Comparison of ENCODE assay signal across 13 cellular contexts in genomic region chr1:51019811-51020210, GRCh38.
"Had no signal": no experiment of that assay in that cellular context is flagged by ENCODE, and none has a peak within 500 bp of the region (broad histone marks: within the 10 kb centered on the region; RNA-seq: fewer than 3 reads in every experiment).

No MANE protein-coding gene starts in this region.

- H3K9me3 Mint-ChIP-seq: activated naive CD4-positive, alpha-beta T cell treated with anti-CD3 and anti-CD28 coated beads, Interleukin-2, amount 10 ng/mL, durations not matched to agents 7 days and 5 days; activated T-helper 17 cell treated with anti-CD3 and anti-CD28 coated beads, Interleukin-2, amount 50 U/mL, for 72 hours; stimulated activated naive CD8-positive, alpha-beta T cell treated with anti-CD3 and anti-CD28 coated beads, Interleukin-15, Interleukin-2, amounts not matched to agents 100 ng/mL and 50 ng/mL, for 24 hours had no signal

- H3K36me3 Mint-ChIP-seq: activated naive CD4-positive, alpha-beta T cell treated with anti-CD3 and anti-CD28 coated beads, Interleukin-2, amount 10 ng/mL, durations not matched to agents 7 days and 5 days; T-cell had no signal

- H3K27ac Mint-ChIP-seq: activated CD4-positive, alpha-beta T cell treated with anti-CD3 and anti-CD28 coated beads, Interleukin-2, amount 10 ng/mL, durations not matched to agents 24 days and 14 days; activated naive CD4-positive, alpha-beta T cell treated with anti-CD3 and anti-CD28 coated beads, Interleukin-2, amount 10 ng/mL, durations not matched to agents 7 days and 5 days; activated T-helper 17 cell treated with anti-CD3 and anti-CD28 coated beads, Interleukin-2, amount 50 U/mL, for 72 hours; stimulated activated naive CD8-positive, alpha-beta T cell treated with anti-CD3 and anti-CD28 coated beads, Interleukin-15, Interleukin-2, amounts not matched to agents 100 ng/mL and 50 ng/mL, for 24 hours; T-cell had no signal

- H3K4me3 Mint-ChIP-seq: activated CD4-positive, alpha-beta T cell treated with anti-CD3 and anti-CD28 coated beads, Interleukin-2, amount 10 ng/mL, durations not matched to agents 24 days and 14 days; activated naive CD4-positive, alpha-beta T cell treated with anti-CD3 and anti-CD28 coated beads, Interleukin-2, amount 10 ng/mL, durations not matched to agents 7 days and 5 days; activated T-helper 17 cell treated with anti-CD3 and anti-CD28 coated beads, Interleukin-2, amount 50 U/mL, for 72 hours; stimulated activated naive CD8-positive, alpha-beta T cell treated with anti-CD3 and anti-CD28 coated beads, Interleukin-15, Interleukin-2, amounts not matched to agents 100 ng/mL and 50 ng/mL, for 24 hours; T-cell had no signal

- H3K4me1 Mint-ChIP-seq: activated CD4-positive, alpha-beta T cell treated with anti-CD3 and anti-CD28 coated beads, Interleukin-2, amount 10 ng/mL, durations not matched to agents 24 days and 14 days; activated naive CD4-positive, alpha-beta T cell treated with anti-CD3 and anti-CD28 coated beads, Interleukin-2, amount 10 ng/mL, durations not matched to agents 7 days and 5 days; activated T-helper 17 cell treated with anti-CD3 and anti-CD28 coated beads, Interleukin-2, amount 50 U/mL, for 72 hours; T-cell had no signal

- DNase-seq: activated CD4-positive, alpha-beta T cell treated with anti-CD3 and anti-CD28 coated beads, Interleukin-2, amount 10 ng/mL, durations not matched to agents 24 days and 14 days; activated naive CD4-positive, alpha-beta T cell treated with anti-CD3 and anti-CD28 coated beads, Interleukin-2, amount 10 ng/mL, durations not matched to agents 7 days and 5 days; amniotic stem cell; brain microvascular endothelial cell; cerebellar nuclear complex; dorsolateral prefrontal cortex; kidney glomerular epithelial cell; psoas muscle; right lobe of liver; spleen; T-cell had no signal
